20 cellular contexts compared by ENCODE assay signal in genomic region chr9:124423591-124423990, GRCh38. TPM values are rescaled to one million over a fixed set of nuclear protein-coding genes. Genes with fewer than 3 reads are reported as not detected.
A peak's percentile ranks its signal among the peaks of the same experiment; 100 is the strongest.
DNase-seq lines count a peak whose midpoint lies in the region; ATAC-seq, FAIRE-seq and TF ChIP-seq lines count a peak whose summit lies in the region.
"Had no signal": no experiment of that assay in that cellular context is flagged by ENCODE, and none has a peak within 500 bp of the region (broad histone marks: within the 10 kb centered on the region; RNA-seq: fewer than 3 reads in every experiment).

No MANE protein-coding gene starts in this region.

- H3K27me3 ChIP-seq in astrocyte (ENCODE audit: insufficient read depth, low read length) (peaks cover 7% of the 10 kb centered on the region), neural progenitor cell (peaks cover 8% of the 10 kb centered on the region)

- TF ChIP-seq CTCF in astrocyte (IDR thresholded peaks at IDR 0.05; ENCODE audit: insufficient read depth, low read depth, low read length) (no peak), neural progenitor cell (IDR thresholded peaks at IDR 0.05) (no peak)

- ATAC-seq in activated CD8-positive, alpha-beta memory T cell treated with anti-CD3 and anti-CD28 coated beads, Interleukin-2, amount 10 ng/mL, durations not matched to agents 7 days and 5 days, result no peak
- ATAC-seq in GM19467 (IDR thresholded peaks at IDR 0.05; ENCODE audit: unreplicated experiment) (no peak), HG03342 (IDR thresholded peaks at IDR 0.05; ENCODE audit: unreplicated experiment) (no peak), HG03442 (IDR thresholded peaks at IDR 0.05; ENCODE audit: unreplicated experiment) (no peak)

- FAIRE-seq in astrocyte (lab: Jason Lieb, UNC), result no peak

- CTCF ChIA-PET in activated CD8-positive, alpha-beta memory T cell treated with anti-CD3 and anti-CD28 coated beads, Interleukin-2, amount 10 ng/mL, durations not matched to agents 7 days and 5 days (lab: Charles Lee), result no interaction called here

- no peak overlapping the region for H3K4me3 ChIP-seq in astrocyte (ENCODE audit: insufficient read depth, low read depth, low read length)
- no peak overlapping the region for H3K4me3 ChIP-seq in neural progenitor cell

- peak overlapping the region; percentile 23 for H3K4me2 ChIP-seq in astrocyte (ENCODE audit: low read length)
- H3K4me2 ChIP-seq in neural progenitor cell, result no peak overlapping the region

- H3K4me3 Mint-ChIP-seq in activated CD8-positive, alpha-beta memory T cell treated with anti-CD3 and anti-CD28 coated beads, Interleukin-2, amount 10 ng/mL, durations not matched to agents 7 days and 5 days, result no peak overlapping the region
- H3K4me3 Mint-ChIP-seq in astrocyte (ENCODE audit: unreplicated experiment) (no peak overlapping the region), neural progenitor cell (no peak overlapping the region)
- H3K4me3 Mint-ChIP-seq: H9 had no signal

- H3F3A ChIP-seq in neural progenitor cell (ENCODE audit: low read depth), result peaks cover 5% of the 10 kb centered on the region

- no peaks in the 10 kb centered on the region for H3K36me3 Mint-ChIP-seq in activated CD8-positive, alpha-beta memory T cell treated with anti-CD3 and anti-CD28 coated beads, Interleukin-2, amount 10 ng/mL, durations not matched to agents 7 days and 5 days
- no peaks in the 10 kb centered on the region for H3K36me3 Mint-ChIP-seq in astrocyte (ENCODE audit: low read depth, unreplicated experiment)
- H3K36me3 Mint-ChIP-seq in neural progenitor cell, result no peaks in the 10 kb centered on the region

- H3K27ac Mint-ChIP-seq in activated CD8-positive, alpha-beta memory T cell treated with anti-CD3 and anti-CD28 coated beads, Interleukin-2, amount 10 ng/mL, durations not matched to agents 7 days and 5 days, result no peak overlapping the region
- no peak overlapping the region for H3K27ac Mint-ChIP-seq in astrocyte (ENCODE audit: unreplicated experiment)
- H3K27ac Mint-ChIP-seq in neural progenitor cell, result no peak overlapping the region
- H3K27ac Mint-ChIP-seq: H9 had no signal

- peaks cover 17% of the 10 kb centered on the region for H3K4me1 Mint-ChIP-seq in activated CD8-positive, alpha-beta memory T cell treated with anti-CD3 and anti-CD28 coated beads, Interleukin-2, amount 10 ng/mL, durations not matched to agents 7 days and 5 days
- H3K4me1 Mint-ChIP-seq in astrocyte (ENCODE audit: low read depth, unreplicated experiment) (peaks cover 6% of the 10 kb centered on the region), neural progenitor cell (peaks cover 3% of the 10 kb centered on the region)

- no peaks in the 10 kb centered on the region for H3K9me3 ChIP-seq in astrocyte (ENCODE audit: insufficient read depth, low read depth, low read length)
- H3K9me3 ChIP-seq in neural progenitor cell (ENCODE audit: low read depth), result no peaks in the 10 kb centered on the region

- peak; percentile 26 for DNase-seq in activated CD8-positive, alpha-beta memory T cell treated with anti-CD3 and anti-CD28 coated beads, Interleukin-2, amount 50 U/mL, for 48 hours
- no peak for DNase-seq in activated CD8-positive, alpha-beta memory T cell treated with anti-CD3 and anti-CD28 coated beads, Interleukin-2, amount 10 ng/mL, durations not matched to agents 7 days and 5 days
- no peak for DNase-seq in astrocyte (ENCODE audit: low read depth)
- DNase-seq in neural progenitor cell (ENCODE audit: low spot score), result no peak
- peak; percentile 38 for DNase-seq in superior temporal gyrus (ENCODE audit: extremely low spot score)
- DNase-seq: 8988T; C1 segment of cervical spinal cord; DMS153; H9; NCI-H1092; NCI-H2107; NCI-H226; NCI-H526; NK-92 treated with Interleukin-12 subunit alpha and Interleukin-12 subunit beta, amount 100 ng/mL, for 24 hours; OCI-M1 had no signal

- H3K9ac ChIP-seq in astrocyte (ENCODE audit: low read length), result no peak overlapping the region
- H3K9ac ChIP-seq in neural progenitor cell, result no peak overlapping the region

- no peak overlapping the region for H3K27ac ChIP-seq in astrocyte (ENCODE audit: low read depth, low read length)
- H3K27ac ChIP-seq in neural progenitor cell, result no peak overlapping the region
- H3K27ac ChIP-seq: RWPE1 had no signal

- H3K36me3 ChIP-seq in astrocyte (ENCODE audit: insufficient read depth, low read length), result no peaks in the 10 kb centered on the region
- no peaks in the 10 kb centered on the region for H3K36me3 ChIP-seq in neural progenitor cell

- no peaks in the 10 kb centered on the region for H3K9me3 Mint-ChIP-seq in activated CD8-positive, alpha-beta memory T cell treated with anti-CD3 and anti-CD28 coated beads, Interleukin-2, amount 10 ng/mL, durations not matched to agents 7 days and 5 days (ENCODE audit: low read depth)
- H3K9me3 Mint-ChIP-seq in astrocyte (ENCODE audit: unreplicated experiment) (no peaks in the 10 kb centered on the region), neural progenitor cell (no peaks in the 10 kb centered on the region)

- H3K4me1 ChIP-seq in astrocyte (ENCODE audit: insufficient read depth, low read length) (no peaks in the 10 kb centered on the region), neural progenitor cell (no peaks in the 10 kb centered on the region)

- H3K27me3 Mint-ChIP-seq in activated CD8-positive, alpha-beta memory T cell treated with anti-CD3 and anti-CD28 coated beads, Interleukin-2, amount 10 ng/mL, durations not matched to agents 7 days and 5 days, result peaks cover 6% of the 10 kb centered on the region
- H3K27me3 Mint-ChIP-seq in astrocyte (ENCODE audit: low read depth, unreplicated experiment) (peaks cover 20% of the 10 kb centered on the region), neural progenitor cell (ENCODE audit: insufficient read depth, low read depth) (peaks cover 14% of the 10 kb centered on the region)

- H2AFZ ChIP-seq in astrocyte (ENCODE audit: low read depth, low read length), result peak overlapping the region; percentile 40
- H2AFZ ChIP-seq in neural progenitor cell (replicated peaks), result peak overlapping the region; percentile 50

- no peaks in the 10 kb centered on the region for H4K20me1 ChIP-seq in astrocyte (ENCODE audit: insufficient read depth, low read length)
- H4K20me1 ChIP-seq in neural progenitor cell (ENCODE audit: low read depth), result no peaks in the 10 kb centered on the region

- H3K79me2 ChIP-seq in astrocyte (ENCODE audit: insufficient read depth, low read length) (no peaks in the 10 kb centered on the region), neural progenitor cell (ENCODE audit: low read depth) (no peaks in the 10 kb centered on the region)

RNA-seq across cellular contexts. Expression of gene PSMB7, which starts 8.3 kb away (rescaled TPM):
- 100 to 1,000 TPM; 124 to 142 TPM for total RNA-seq in activated CD8-positive, alpha-beta memory T cell treated with anti-CD3 and anti-CD28 coated beads, Interleukin-2, amount 10 ng/mL, durations not matched to agents 7 days and 5 days
- total RNA-seq in astrocyte (174 and 183 TPM in 2 replicates), neural progenitor cell (ENCODE audit: low replicate concordance) (249 and 270 TPM in 2 replicates)

RNA-seq across cellular contexts. Expression of gene ADGRD2, which starts 26.7 kb away (rescaled TPM):
- total RNA-seq in activated CD8-positive, alpha-beta memory T cell treated with anti-CD3 and anti-CD28 coated beads, Interleukin-2, amount 10 ng/mL, durations not matched to agents 7 days and 5 days, result not detected
- not detected in 2 replicates for total RNA-seq in astrocyte
- total RNA-seq in neural progenitor cell (ENCODE audit: low replicate concordance), result 0.13 and 0.43 TPM in 2 replicates
- total RNA-seq: HT-29 had no signal

Comparison
In these comparisons a context has a peak if more than half of its experiments do, and no peak if none do; other contexts are left out.
1. DNase-seq: peak in activated CD8-positive, alpha-beta memory T cell treated with anti-CD3 and anti-CD28 coated beads, Interleukin-2, amount 50 U/mL, for 48 hours (single experiment) and superior temporal gyrus (single experiment); none in activated CD8-positive, alpha-beta memory T cell treated with anti-CD3 and anti-CD28 coated beads, Interleukin-2, amount 10 ng/mL, durations not matched to agents 7 days and 5 days (single experiment), astrocyte (single experiment) and neural progenitor cell (single experiment).